ENCODE assay signal across 1 cellular context in genomic region chr4:153174821-153175567, GRCh38.
TF ChIP-seq lines count a peak whose summit lies in the region.

No MANE protein-coding gene starts in this region.

TF ChIP-seq in HepG2, 621 proteins besides CTCF, POLR2A, EP300 and RAD21 (continued from another document):
- TF ChIP-seq HNF1B (CRISPR knock-in tag; IDR thresholded peaks at IDR 0.05) (peak; percentile 92), TERF1 (CRISPR knock-in tag; IDR thresholded peaks at IDR 0.05) (no peak), PPARG (CRISPR knock-in tag; conservative IDR thresholded peaks at IDR 0.05) (peak; percentile 49; the same call in 1 of the 2 replicates), ZNF17 (CRISPR knock-in tag; IDR thresholded peaks at IDR 0.05) (no peak), ZKSCAN5 (CRISPR knock-in tag; IDR thresholded peaks at IDR 0.05) (0 out of 2 replicates have a peak, but pooled peaks have one; percentile 35), DNMT1 (CRISPR knock-in tag; IDR thresholded peaks at IDR 0.05) (no peak), ZNF619 (CRISPR knock-in tag; IDR thresholded peaks at IDR 0.05) (0 out of 2 replicates have a peak, but pooled peaks have one; percentile 45), TIGD3 (CRISPR knock-in tag; IDR thresholded peaks at IDR 0.05; ENCODE audit: borderline replicate concordance) (no peak), ZFYVE20 (CRISPR knock-in tag; IDR thresholded peaks at IDR 0.05; ENCODE audit: borderline replicate concordance, low read depth) (no peak), ZFY (CRISPR knock-in tag; IDR thresholded peaks at IDR 0.05) (peak; percentile 55; the same call in 1 of the 2 replicates), DR1 (CRISPR knock-in tag; IDR thresholded peaks at IDR 0.05) (no peak), ZBTB40 (IDR thresholded peaks at IDR 0.05) (peak; percentile 20; the same call in 1 of the 2 replicates), ZBTB40 (CRISPR knock-in tag; IDR thresholded peaks at IDR 0.05) (peak; percentile 79; the same call in 1 of the 2 replicates), ZNF839 (CRISPR knock-in tag; IDR thresholded peaks at IDR 0.05; ENCODE audit: borderline replicate concordance) (no peak), MXD4 (CRISPR knock-in tag; IDR thresholded peaks at IDR 0.05) (no peak), ZNF614 (CRISPR knock-in tag; IDR thresholded peaks at IDR 0.05; ENCODE audit: borderline replicate concordance) (no peak), ZNF18 (CRISPR knock-in tag; IDR thresholded peaks at IDR 0.05; ENCODE audit: insufficient replicate concordance) (peak; percentile 24), HDAC1 (CRISPR knock-in tag; IDR thresholded peaks at IDR 0.05) (peak; percentile 79), ZNF281 (CRISPR knock-in tag; IDR thresholded peaks at IDR 0.05; ENCODE audit: borderline replicate concordance) (peak; percentile 95), ZNF746 (CRISPR knock-in tag; IDR thresholded peaks at IDR 0.05) (peak; percentile 28; the same call in 1 of the 2 replicates), FOXA1 (IDR thresholded peaks at IDR 0.05) (no peak), FOXA1 (CRISPR knock-in tag; IDR thresholded peaks at IDR 0.05) (no peak), ZBTB38 (CRISPR knock-in tag; IDR thresholded peaks at IDR 0.05) (peak; percentile 68), CBX1 (IDR thresholded peaks at IDR 0.05; ENCODE audit: low read depth) (no peak), MEF2D (CRISPR knock-in tag; IDR thresholded peaks at IDR 0.05) (peak; percentile 66; the same call in 1 of the 2 replicates), ZNF567 (CRISPR knock-in tag; IDR thresholded peaks at IDR 0.05; ENCODE audit: borderline replicate concordance) (no peak), LCORL (IDR thresholded peaks at IDR 0.05) (peak; percentile 7; the same call in 1 of the 2 replicates), LCORL (CRISPR knock-in tag; IDR thresholded peaks at IDR 0.05) (0 out of 2 replicates have a peak, but pooled peaks have one; percentile 60)
